ENCODE assay signal across 23 cellular contexts in genomic region chr14:76264384-76264783, GRCh38.
DNase-seq lines count a peak whose midpoint lies in the region; ATAC-seq, FAIRE-seq and TF ChIP-seq lines count a peak whose summit lies in the region.
"Had no signal": no experiment of that assay in that cellular context is flagged by ENCODE, and none has a peak within 500 bp of the region (broad histone marks: within the 10 kb centered on the region; RNA-seq: fewer than 3 reads in every experiment).

No MANE protein-coding gene starts in this region.

- TF ChIP-seq EP300 in esophagus muscularis mucosa (IDR thresholded peaks at IDR 0.05): no peak

- H3K9me3 ChIP-seq in right atrium auricular region (no peaks in the 10 kb centered on the region), heart left ventricle (no peaks in the 10 kb centered on the region), esophagus muscularis mucosa (no peaks in the 10 kb centered on the region), kidney (ENCODE audit: control insufficient read depth in 1 of 2, low read length in 2 of 2) (no peaks in the 10 kb centered on the region)
- H3K9me3 ChIP-seq: A549; BLaER1 treated with 17β-estradiol and CSF1 and Interleukin-3, amounts not matched to agents 10 nM and 100 nM; Caco-2 had no signal

- peaks cover 18% of the 10 kb centered on the region for H3K27me3 Mint-ChIP-seq in osteocyte (ENCODE audit: unreplicated experiment)

- H3K27me3 ChIP-seq in right atrium auricular region (no peaks in the 10 kb centered on the region), heart left ventricle (peaks cover 0 to 6% (median 0%) of the 10 kb centered on the region in 9 donors), esophagus muscularis mucosa (no peaks in the 10 kb centered on the region)
- H3K27me3 ChIP-seq: BLaER1 treated with 17β-estradiol and CSF1 and Interleukin-3, amounts not matched to agents 10 nM and 100 nM had no signal

- peaks cover 4% of the 10 kb centered on the region for H3K4me1 Mint-ChIP-seq in osteocyte (ENCODE audit: unreplicated experiment)

- H3K4me3 ChIP-seq in right atrium auricular region: no peak overlapping the region
- H3K4me3 ChIP-seq in heart left ventricle: no peak overlapping the region
- H3K4me3 ChIP-seq in esophagus muscularis mucosa: no peak overlapping the region
- no peak overlapping the region for H3K4me3 ChIP-seq in kidney (ENCODE audit: low read length in 2 of 2)
- H3K4me3 ChIP-seq: A549; BLaER1 treated with 17β-estradiol and CSF1 and Interleukin-3, amounts not matched to agents 10 nM and 100 nM had no signal

- no peak overlapping the region for H3K4me3 Mint-ChIP-seq in osteocyte (ENCODE audit: unreplicated experiment)
- H3K4me3 Mint-ChIP-seq: B cell; CD4-positive, alpha-beta T cell; CD8-positive, alpha-beta T cell had no signal

- H3K9me3 Mint-ChIP-seq in osteocyte (ENCODE audit: unreplicated experiment): no peaks in the 10 kb centered on the region
- H3K9me3 Mint-ChIP-seq: CD4-positive, alpha-beta T cell; CD8-positive, alpha-beta T cell had no signal

- ATAC-seq in heart left ventricle: no peak
- ATAC-seq: A549; CD8-positive, alpha-beta T cell had no signal

- WGBS in heart left ventricle, 4 donors: 70 to 81% (median 75%) methylated on average over 6 of the region's 6 CpGs
- WGBS in esophagus muscularis mucosa: 87% methylated on average over 6 of the region's 6 CpGs

- FAIRE-seq in kidney (lab: Jason Lieb, UNC): no peak
- FAIRE-seq: A549, D721Med, G401.6, GM12891, GM19239 had no signal

- no peak for TF ChIP-seq POLR2A in heart left ventricle (IDR thresholded peaks at IDR 0.05)
- no peak for TF ChIP-seq POLR2A in esophagus muscularis mucosa (IDR thresholded peaks at IDR 0.05; ENCODE audit: low read depth)

- TF ChIP-seq CTCF in right atrium auricular region (IDR thresholded peaks at IDR 0.05) (no peak), heart left ventricle (IDR thresholded peaks at IDR 0.05) (no peak), esophagus muscularis mucosa (IDR thresholded peaks at IDR 0.05) (no peak), osteocyte (IDR thresholded peaks at IDR 0.05) (no peak), kidney (IDR thresholded peaks at IDR 0.05; ENCODE audit: borderline replicate concordance, extremely low read depth, insufficient read depth) (no peak)

- no peak overlapping the region for H3K9ac ChIP-seq in kidney (ENCODE audit: low read length in 2 of 2)
- H3K9ac ChIP-seq: BLaER1 treated with 17β-estradiol and CSF1 and Interleukin-3, amounts not matched to agents 10 nM and 100 nM had no signal

- intact Hi-C loops in heart left ventricle (cut with DNase I) (no loop called here), esophagus muscularis mucosa (cut with DNase I) (no loop called here), kidney (cut with DNase I) (no loop called here)

- H3K36me3 Mint-ChIP-seq in osteocyte (ENCODE audit: unreplicated experiment): no peaks in the 10 kb centered on the region
- H3K36me3 Mint-ChIP-seq: CD8-positive, alpha-beta T cell had no signal

- H3K27ac Mint-ChIP-seq in osteocyte (ENCODE audit: unreplicated experiment): no peak overlapping the region
- H3K27ac Mint-ChIP-seq: B cell; CD4-positive, alpha-beta T cell; CD8-positive, alpha-beta T cell had no signal

- peak; percentile 7 for DNase-seq in right atrium auricular region (ENCODE audit: low spot score)
- DNase-seq in heart left ventricle: no peak
- DNase-seq in esophagus muscularis mucosa (ENCODE audit: extremely low spot score): peak; percentile 77
- DNase-seq in osteocyte (ENCODE audit: extremely low spot score, unreplicated experiment): peak; percentile 64
- no peak for DNase-seq in NOMO-1 treated with dmso at 0.1 percent for 144 hours (lab: John Stamatoyannopoulos, UW; ENCODE audit: unreplicated experiment)
- no peak for DNase-seq in NCI-H2196 treated with DMSO at 0.1 percent for 48 hours (lab: John Stamatoyannopoulos, UW; ENCODE audit: unreplicated experiment)
- DNase-seq in kidney: no peak
- DNase-seq: AML-193; Caco-2; Calu3; CD4-positive, alpha-beta T cell; CD8-positive, alpha-beta T cell; DMS79 treated with DMSO at 0.1 percent for 48 hours; GF-D8 had no signal

- H3K4me1 ChIP-seq in right atrium auricular region: peaks cover 0 to 10% of the 10 kb centered on the region in 2 donors
- peaks cover 0 to 10% (median 1%) of the 10 kb centered on the region in 12 donors for H3K4me1 ChIP-seq in heart left ventricle
- peaks cover 4 to 17% (median 7%) of the 10 kb centered on the region in 4 donors for H3K4me1 ChIP-seq in esophagus muscularis mucosa
- H3K4me1 ChIP-seq in kidney (ENCODE audit: control insufficient read depth in 1 of 2, insufficient read depth in 1 of 2, low read depth in 1 of 2, low read length in 2 of 2): peaks cover 0 to 11% of the 10 kb centered on the region in 2 donors
- H3K4me1 ChIP-seq: A549, Caco-2 had no signal

- H3K27ac ChIP-seq in right atrium auricular region (no peak overlapping the region), heart left ventricle (no peak overlapping the region), esophagus muscularis mucosa (replicated peaks in 1 of 4) (no peak overlapping the region), kidney (ENCODE audit: low read depth in 2 of 2, low read length in 2 of 2) (no peak overlapping the region)
- H3K27ac ChIP-seq: 22Rv1; A549; BLaER1 treated with 17β-estradiol and CSF1 and Interleukin-3, amounts not matched to agents 10 nM and 100 nM; C4-2B had no signal

- H3K36me3 ChIP-seq in right atrium auricular region (no peaks in the 10 kb centered on the region), heart left ventricle (no peaks in the 10 kb centered on the region), esophagus muscularis mucosa (no peaks in the 10 kb centered on the region), kidney (ENCODE audit: control insufficient read depth in 1 of 2, insufficient read depth in 2 of 2, low read length in 2 of 2) (no peaks in the 10 kb centered on the region)
- H3K36me3 ChIP-seq: BLaER1 treated with 17β-estradiol and CSF1 and Interleukin-3, amounts not matched to agents 10 nM and 100 nM had no signal

Comparison
In these comparisons a context has a peak if more than half of its experiments do, and no peak if none do; other contexts are left out.
1. DNase-seq: peak in right atrium auricular region (single experiment), esophagus muscularis mucosa (single experiment) and osteocyte (single experiment); none in heart left ventricle (0 of 5), NOMO-1 treated with dmso at 0.1 percent for 144 hours (single experiment), NCI-H2196 treated with DMSO at 0.1 percent for 48 hours (single experiment) and kidney (single experiment).